Comparison of ENCODE assay signal across 13 cellular contexts in genomic region chr5:61052870-61053269, GRCh38.
DNase-seq lines count a peak whose midpoint lies in the region; ATAC-seq and TF ChIP-seq lines count a peak whose summit lies in the region.
"Had no signal": no experiment of that assay in that cellular context is flagged by ENCODE, and none has a peak within 500 bp of the region (broad histone marks: within the 10 kb centered on the region; RNA-seq: fewer than 3 reads in every experiment).

No MANE protein-coding gene starts in this region.

- H3K4me2 ChIP-seq in osteoblast (ENCODE audit: insufficient read depth, low read length) = peak overlapping the region; percentile 37

- peaks cover 7% of the 10 kb centered on the region for H3K79me2 ChIP-seq in osteoblast (ENCODE audit: insufficient read depth, low read length)

- no peak overlapping the region for H2AFZ ChIP-seq in osteoblast (ENCODE audit: low read length)

- DNase-seq in GM03348 (ENCODE audit: low spot score) = peak; percentile 56
- peak; percentile 47 for DNase-seq in NCI-H460 (ENCODE audit: extremely low read depth, low read depth)
- DNase-seq in epithelial cell of esophagus (ENCODE audit: low read depth) = peak; percentile 90
- DNase-seq in osteoblast (ENCODE audit: insufficient read length, low spot score, missing footprints) = peak; percentile 61
- no peak for DNase-seq in NCI-H774 (lab: John Stamatoyannopoulos, UW)
- DNase-seq in stimulated activated naive CD4-positive, alpha-beta T cell treated with Interleukin-2 at 50 U/mL for 16 hours (lab: John Stamatoyannopoulos, UW) = no peak
- no peak for DNase-seq in activated CD4-positive, alpha-beta T cell treated with anti-CD3 and anti-CD28 coated beads for 4 hours
- DNase-seq: activated naive CD4-positive, alpha-beta T cell treated with anti-CD3 and anti-CD28 coated beads, Interleukin-2, amount 10 ng/mL, durations not matched to agents 7 days and 5 days; Karpas-422; naive B cell; stimulated activated CD4-positive, alpha-beta T cell treated with anti-CD3 and anti-CD28 coated beads, Interleukin-2, amount 100 ng/mL, for 48 hours had no signal

- no peaks in the 10 kb centered on the region for H3K9me3 ChIP-seq in osteoblast (ENCODE audit: low read depth, low read length)

- no peak for ATAC-seq in HG02763 (IDR thresholded peaks at IDR 0.05; ENCODE audit: unreplicated experiment)

- H3K27ac ChIP-seq in osteoblast (ENCODE audit: low read depth, low read length) = peak overlapping the region; percentile 38
- H3K27ac ChIP-seq: VCaP had no signal

- H3K4me3 ChIP-seq in epithelial cell of esophagus (ENCODE audit: low read length) (no peak overlapping the region), osteoblast (ENCODE audit: insufficient read depth, low read length) (no peak overlapping the region)

- no peak for TF ChIP-seq CTCF in epithelial cell of esophagus (IDR thresholded peaks at IDR 0.05; ENCODE audit: insufficient read depth, low read depth, low read length, missing control alignments)
- TF ChIP-seq CTCF in osteoblast (IDR thresholded peaks at IDR 0.05; ENCODE audit: extremely low read depth, low read depth, low read length) = no peak

- peaks cover 47% of the 10 kb centered on the region for H3K4me1 ChIP-seq in osteoblast (ENCODE audit: insufficient read depth, low read length)

- no peaks in the 10 kb centered on the region for H3K27me3 ChIP-seq in osteoblast (ENCODE audit: insufficient read depth, low read length)

- no peaks in the 10 kb centered on the region for H3K36me3 ChIP-seq in osteoblast (ENCODE audit: insufficient read depth, low read length)

- H4K20me1 ChIP-seq in osteoblast (ENCODE audit: insufficient read depth, low read length) = no peaks in the 10 kb centered on the region

Comparison
In these comparisons a context has a peak if more than half of its experiments do, and no peak if none do; other contexts are left out.
1. DNase-seq: peak in GM03348 (single experiment), NCI-H460 (single experiment), epithelial cell of esophagus (single experiment) and osteoblast (single experiment); none in NCI-H774 (single experiment), stimulated activated naive CD4-positive, alpha-beta T cell treated with Interleukin-2 at 50 U/mL for 16 hours (single experiment) and activated CD4-positive, alpha-beta T cell treated with anti-CD3 and anti-CD28 coated beads for 4 hours (0 of 2).